1 cellular context compared by ENCODE assay signal in genomic region chr4:183444149-183444952, GRCh38.
A peak's percentile ranks its signal among the peaks of the same experiment; 100 is the strongest.
TF ChIP-seq lines count a peak whose summit lies in the region.

Gene CDKN2AIP (plus strand): TSS chr4:183444636. CDS start chr4:183444798, 162 bp downstream.

TF ChIP-seq in HEK293, 187 proteins besides CTCF, POLR2A, EP300 and RAD21 (continued from another document and continues in another):
- TF ChIP-seq ELK4 (IDR thresholded peaks at IDR 0.05; ENCODE audit: borderline replicate concordance, low read depth, low read length) (peak; percentile 80; the same call in 1 of the 2 replicates), ZNF24 (tag by site-specific recombination; IDR thresholded peaks at IDR 0.05) (0 out of 2 replicates have a peak, but pooled peaks have one; percentile 38), ZNF433 (tag by site-specific recombination; IDR thresholded peaks at IDR 0.05; ENCODE audit: low read depth) (no peak), ZNF660 (tag by site-specific recombination; IDR thresholded peaks at IDR 0.05) (peak; percentile 54), KLF16 (tag by site-specific recombination; IDR thresholded peaks at IDR 0.05) (no peak), ZNF670 (tag by site-specific recombination; IDR thresholded peaks at IDR 0.05; ENCODE audit: low read depth) (no peak), KLF9 (tag by site-specific recombination; IDR thresholded peaks at IDR 0.05; ENCODE audit: low read depth) (peak; percentile 84), ZNF112 (tag by site-specific recombination; IDR thresholded peaks at IDR 0.05) (no peak), ZNF426 (tag by site-specific recombination; IDR thresholded peaks at IDR 0.05) (no peak), ZNF580 (tag by site-specific recombination; IDR thresholded peaks at IDR 0.05) (peak; percentile 62), ZNF701 (tag by site-specific recombination; IDR thresholded peaks at IDR 0.05) (no peak), ZBTB44 (tag by site-specific recombination; IDR thresholded peaks at IDR 0.05) (no peak), ZNF555 (tag by site-specific recombination; conservative IDR thresholded peaks at IDR 0.05) (no peak), ZNF785 (tag by site-specific recombination; IDR thresholded peaks at IDR 0.05) (no peak), TCF7L2 (IDR thresholded peaks at IDR 0.05; ENCODE audit: borderline replicate concordance, low read depth, low read length) (peak; percentile 68; the same call in 1 of the 2 replicates), ZFP37 (tag by site-specific recombination; IDR thresholded peaks at IDR 0.05) (no peak; the same call in none of the 2 replicates), PRDM4 (tag by site-specific recombination; IDR thresholded peaks at IDR 0.05) (peak; percentile 63), ZNF239 (tag by site-specific recombination; IDR thresholded peaks at IDR 0.05) (no peak), ZNF501 (tag by site-specific recombination; IDR thresholded peaks at IDR 0.05) (peak; percentile 90), GLI2 (tag by site-specific recombination; IDR thresholded peaks at IDR 0.05; ENCODE audit: borderline replicate concordance, low read depth) (no peak), ZNF514 (tag by site-specific recombination; IDR thresholded peaks at IDR 0.05) (no peak), REST (tag by site-specific recombination; IDR thresholded peaks at IDR 0.05) (no peak), ZNF157 (tag by site-specific recombination; IDR thresholded peaks at IDR 0.05) (no peak), ZNF404 (tag by site-specific recombination; IDR thresholded peaks at IDR 0.05) (no peak), ZNF626 (tag by site-specific recombination; IDR thresholded peaks at IDR 0.05) (no peak), OVOL3 (tag by site-specific recombination; IDR thresholded peaks at IDR 0.05) (no peak), ZNF548 (tag by site-specific recombination; IDR thresholded peaks at IDR 0.05) (no peak), ZNF202 (tag by site-specific recombination; IDR thresholded peaks at IDR 0.05; ENCODE audit: borderline replicate concordance) (no peak), ZXDB (tag by site-specific recombination; IDR thresholded peaks at IDR 0.05) (peak; percentile 78), FEZF1 (tag by site-specific recombination; IDR thresholded peaks at IDR 0.05) (no peak), ZNF274 (IDR thresholded peaks at IDR 0.05; ENCODE audit: low read length) (no peak), ZNF274 (tag by site-specific recombination; IDR thresholded peaks at IDR 0.05; ENCODE audit: borderline replicate concordance) (no peak), ZNF776 (tag by site-specific recombination; IDR thresholded peaks at IDR 0.05; ENCODE audit: borderline replicate concordance) (no peak), ZSCAN4 (tag by site-specific recombination; IDR thresholded peaks at IDR 0.05) (peak; percentile 22; the same call in 1 of the 2 replicates), ZNF48 (tag by site-specific recombination; IDR thresholded peaks at IDR 0.05) (no peak), ZNF692 (tag by site-specific recombination; IDR thresholded peaks at IDR 0.05) (0 out of 2 replicates have a peak, but pooled peaks have one; percentile 18), ZNF544 (tag by site-specific recombination; IDR thresholded peaks at IDR 0.05) (no peak), ZNF549 (tag by site-specific recombination; IDR thresholded peaks at IDR 0.05) (no peak), RBAK (tag by site-specific recombination; IDR thresholded peaks at IDR 0.05) (no peak), ZNF518A (tag by site-specific recombination; conservative IDR thresholded peaks at IDR 0.05; ENCODE audit: low read depth) (peak; percentile 25; the same call in 1 of the 2 replicates), ZNF621 (tag by site-specific recombination; IDR thresholded peaks at IDR 0.05) (no peak), ZNF449 (tag by site-specific recombination; IDR thresholded peaks at IDR 0.05) (no peak; the same call in 1 of the 2 replicates), ZNF211 (tag by site-specific recombination; IDR thresholded peaks at IDR 0.05; ENCODE audit: low read depth) (no peak), ZNF341 (tag by site-specific recombination; IDR thresholded peaks at IDR 0.05; ENCODE audit: low read depth) (peak; percentile 77), ZNF792 (tag by site-specific recombination; IDR thresholded peaks at IDR 0.05) (no peak), ZNF777 (tag by site-specific recombination; IDR thresholded peaks at IDR 0.05; ENCODE audit: borderline replicate concordance) (peak; percentile 30; the same call in 1 of the 2 replicates), ZNF311 (tag by site-specific recombination; IDR thresholded peaks at IDR 0.05; ENCODE audit: borderline replicate concordance) (no peak), IKZF3 (tag by site-specific recombination; IDR thresholded peaks at IDR 0.05) (0 out of 2 replicates have a peak, but pooled peaks have one; percentile 22)
